Comparison of ENCODE assay signal across 23 cellular contexts in the genomic region with DNA sequence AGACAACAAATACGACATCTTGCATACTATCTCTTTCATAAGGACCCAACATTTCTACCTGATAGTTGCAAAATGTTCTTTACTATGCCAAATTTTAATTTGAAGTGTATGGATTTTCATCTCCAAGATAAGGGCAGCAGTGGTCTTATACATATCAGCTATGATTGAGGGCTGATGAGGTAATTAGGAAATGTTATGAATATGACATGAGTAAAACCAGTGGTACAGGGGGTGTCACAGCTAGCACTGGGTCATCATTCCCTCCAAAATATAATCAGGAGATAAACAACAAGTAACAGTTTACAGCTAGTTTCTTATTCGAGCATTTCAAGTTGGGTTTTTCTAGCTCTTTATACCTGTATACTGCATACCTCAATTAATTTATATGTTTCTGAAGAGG.
"Had no signal": no experiment of that assay in that cellular context is flagged by ENCODE, and none has a peak within 500 bp of the region (broad histone marks: within the 10 kb centered on the region; RNA-seq: fewer than 3 reads in every experiment).

No MANE protein-coding gene starts in this region.

- H3K9me3 Mint-ChIP-seq: activated naive CD8-positive, alpha-beta T cell treated with anti-CD3 and anti-CD28 coated beads, Interleukin-2, amount 50 U/mL, for 24 hours; dendritic cell treated with granulocyte-macrophage colony-stimulating factor and Interleukin-4, amounts not matched to agents 40 ng/mL and 50 ng/mL, for 4 days; neural crest cell had no signal

- H3K27ac ChIP-seq: body of pancreas, heart right ventricle, stomach, suprapubic skin, transverse colon, uterus had no signal

- H3K27me3 ChIP-seq: body of pancreas, heart right ventricle, stomach, suprapubic skin, transverse colon, uterus had no signal

- ATAC-seq: activated naive CD8-positive, alpha-beta T cell treated with anti-CD3 and anti-CD28 coated beads, Interleukin-2, amount 50 U/mL, for 24 hours; body of pancreas; heart right ventricle; left cardiac atrium; mucosa of descending colon had no signal

- H3K27me3 Mint-ChIP-seq: activated naive CD8-positive, alpha-beta T cell treated with anti-CD3 and anti-CD28 coated beads, Interleukin-2, amount 50 U/mL, for 24 hours; dendritic cell treated with granulocyte-macrophage colony-stimulating factor and Interleukin-4, amounts not matched to agents 40 ng/mL and 50 ng/mL, for 4 days had no signal

- H3K9me3 ChIP-seq: body of pancreas, heart right ventricle, mucosa of descending colon, stomach, suprapubic skin, transverse colon, uterus had no signal

- H3K4me3 Mint-ChIP-seq: activated naive CD8-positive, alpha-beta T cell treated with anti-CD3 and anti-CD28 coated beads, Interleukin-2, amount 50 U/mL, for 24 hours; dendritic cell treated with granulocyte-macrophage colony-stimulating factor and Interleukin-4, amounts not matched to agents 40 ng/mL and 50 ng/mL, for 4 days; neural crest cell had no signal

- DNase-seq: activated CD4-positive, alpha-beta T cell treated with anti-CD3 and anti-CD28 coated beads for 1 hour; activated CD8-positive, alpha-beta memory T cell treated with anti-CD3 and anti-CD28 coated beads for 24 hours; activated CD8-positive, alpha-beta memory T cell treated with anti-CD3 and anti-CD28 coated beads, Interleukin-2, amount 50 U/mL, for 4 hours; activated gamma-delta T cell; activated naive CD4-positive, alpha-beta T cell treated with anti-CD3 and anti-CD28 coated beads, Interleukin-2, amount 50 U/mL, for 16 hours; activated naive CD8-positive, alpha-beta T cell treated with anti-CD3 and anti-CD28 coated beads, Interleukin-2, amount 50 U/mL, for 24 hours; anterior cingulate cortex; body of pancreas; effector CD4-positive, alpha-beta T cell; foreskin fibroblast; heart right ventricle; islet precursor cell; left cardiac atrium; mucosa of descending colon; occipital lobe; posterior cingulate gyrus; stimulated activated CD4-positive, alpha-beta T cell treated with anti-CD3 and anti-CD28 coated beads, Interleukin-4, amount 100 ng/mL, for 24 hours; stomach; transverse colon; uterus had no signal

- H3K27ac Mint-ChIP-seq: activated naive CD8-positive, alpha-beta T cell treated with anti-CD3 and anti-CD28 coated beads, Interleukin-2, amount 50 U/mL, for 24 hours; dendritic cell treated with granulocyte-macrophage colony-stimulating factor and Interleukin-4, amounts not matched to agents 40 ng/mL and 50 ng/mL, for 4 days had no signal
